In genomic region chr1:5286244-5286643, GRCh38 we compare ENCODE assay signal across 12 cellular contexts.
DNase-seq lines count a peak whose midpoint lies in the region; ATAC-seq, FAIRE-seq and TF ChIP-seq lines count a peak whose summit lies in the region.
"Had no signal": no experiment of that assay in that cellular context is flagged by ENCODE, and none has a peak within 500 bp of the region (broad histone marks: within the 10 kb centered on the region; RNA-seq: fewer than 3 reads in every experiment).

No MANE protein-coding gene starts in this region.

- no peak overlapping the region for H2AFZ ChIP-seq in HepG2 (ENCODE audit: low read length)

- H3K36me3 ChIP-seq in HepG2 (replicated peaks in 1 of 2; ENCODE audit: control insufficient read depth in 1 of 2, insufficient read depth in 2 of 2, low read length in 2 of 2), result no peaks in the 10 kb centered on the region

- H3K9ac ChIP-seq in HepG2 (ENCODE audit: insufficient read depth, low read depth, low read length), result no peak overlapping the region

- CTCF ChIA-PET in HepG2 (lab: Yijun Ruan, JAX; ENCODE audit: low intra/inter-chr PET ratio, low total read pairs), result no interaction called here

- H3K4me3 ChIP-seq in HepG2 (replicated peaks in 1 of 3; ENCODE audit: insufficient read depth in 1 of 3, low read depth in 2 of 3, low read length in 3 of 3), result no peak overlapping the region
- H3K4me3 ChIP-seq: lung had no signal

- no peaks in the 10 kb centered on the region for H3K4me1 ChIP-seq in HepG2 (ENCODE audit: insufficient read depth, low read length)

- POLR2A ChIA-PET in HepG2 (lab: Yijun Ruan, JAX), result no interaction called here

- no peak for TF ChIP-seq RAD21 in HepG2 (CRISPR knock-in tag; IDR thresholded peaks at IDR 0.05)

- H3K4me2 ChIP-seq in HepG2 (ENCODE audit: low read depth, low read length), result no peak overlapping the region

- no peaks in the 10 kb centered on the region for H4K20me1 ChIP-seq in HepG2 (ENCODE audit: insufficient read depth, low read length)

- no peak for TF ChIP-seq CTCF in HepG2 (CRISPR knock-in tag; IDR thresholded peaks at IDR 0.05)

- no peak overlapping the region for H3K27ac ChIP-seq in HepG2 (ENCODE audit: extremely low read length, insufficient read depth, low read length)

- BruUV-seq in HepG2 (replicated peaks; lab: Mats Ljungman, UMichigan), result no TSS peak

- DNase-seq in stimulated activated CD4-positive, alpha-beta T cell treated with anti-CD3 and anti-CD28 coated beads, Interleukin-12 subunit alpha, Interleukin-12 subunit beta, amount 100 ng/mL, for 4 hours, result peak; percentile 13
- no peak for DNase-seq in stimulated activated CD4-positive, alpha-beta T cell treated with anti-CD3 and anti-CD28 coated beads, Interleukin-4, amount 100 ng/mL, for 24 hours
- DNase-seq in activated CD4-positive, alpha-beta T cell treated with anti-CD3 and anti-CD28 coated beads, Interleukin-2, amount 50 U/mL, for 48 hours, result peak; percentile 21 to 32
- DNase-seq in HepG2 (ENCODE audit: low spot score), result no peak
- no peak for DNase-seq in T1000 (lab: John Stamatoyannopoulos, UW)
- DNase-seq in left lobe of liver (ENCODE audit: low spot score), result no peak
- no peak for DNase-seq in UCSD-AML1 (lab: John Stamatoyannopoulos, UW; ENCODE audit: unreplicated experiment)
- DNase-seq in middle frontal gyrus (ENCODE audit: extremely low spot score, low spot score), result no peak
- DNase-seq: NCI-H1105 had no signal

- no peak for FAIRE-seq in HepG2 (lab: Jason Lieb, UNC)
- FAIRE-seq: GM18507 had no signal

- H3K9me3 ChIP-seq in HepG2 (ENCODE audit: low read length), result peaks cover 66% of the 10 kb centered on the region

- in situ Hi-C loops in HepG2 (cut with HindIII; ENCODE audit: extremely low pct_ligation_motif_present, low pct_unique_long_range_greater_than_20kb), result no loop called here

- no peak for TF ChIP-seq EP300 in HepG2 (IDR thresholded peaks at IDR 0.05; ENCODE audit: low read depth in 2 of 2, low read length in 2 of 2)
- TF ChIP-seq EP300 in HepG2 (CRISPR knock-in tag; IDR thresholded peaks at IDR 0.05; ENCODE audit: borderline replicate concordance), result no peak

- intact Hi-C loops in HepG2 (cut with micrococcal nuclease; ENCODE audit: unreplicated experiment), result no loop called here

- WGBS in HepG2 (ENCODE audit: low lambda C conversion rate), result 0% methylated on average over 2 of the region's 2 CpGs

- H3K27me3 ChIP-seq in HepG2 (ENCODE audit: control insufficient read depth in 1 of 2, insufficient read depth in 2 of 2, low read length in 2 of 2), result no peaks in the 10 kb centered on the region

- no peaks in the 10 kb centered on the region for H3K79me2 ChIP-seq in HepG2 (ENCODE audit: insufficient read depth, low read length)

- no peak for TF ChIP-seq POLR2A in HepG2 (IDR thresholded peaks at IDR 0.05; ENCODE audit: insufficient read depth in 1 of 2, low read depth in 2 of 2, low read length in 2 of 2)

- ATAC-seq in HepG2, result no peak
- no peak for ATAC-seq in left lobe of liver
- ATAC-seq: stimulated activated naive CD8-positive, alpha-beta T cell treated with anti-CD3 and anti-CD28 coated beads, Interleukin-15, amount 100 ng/mL, for 72 hours had no signal

TF ChIP-seq in HepG2, 621 proteins besides CTCF, POLR2A, EP300 and RAD21:
- TF ChIP-seq ZUFSP (CRISPR knock-in tag; IDR thresholded peaks at IDR 0.05; ENCODE audit: borderline replicate concordance) (no peak), RBAK (CRISPR knock-in tag; IDR thresholded peaks at IDR 0.05) (peak; percentile 76; the same call in 1 of the 2 replicates)

Comparison
In these comparisons a context has a peak if more than half of its experiments do, and no peak if none do; other contexts are left out.
1. DNase-seq: peak in stimulated activated CD4-positive, alpha-beta T cell treated with anti-CD3 and anti-CD28 coated beads, Interleukin-12 subunit alpha, Interleukin-12 subunit beta, amount 100 ng/mL, for 4 hours (single experiment) and activated CD4-positive, alpha-beta T cell treated with anti-CD3 and anti-CD28 coated beads, Interleukin-2, amount 50 U/mL, for 48 hours (2 of 2); none in stimulated activated CD4-positive, alpha-beta T cell treated with anti-CD3 and anti-CD28 coated beads, Interleukin-4, amount 100 ng/mL, for 24 hours (single experiment), HepG2 (single experiment), T1000 (single experiment), left lobe of liver (single experiment), UCSD-AML1 (single experiment) and middle frontal gyrus (single experiment).